Comparison of ENCODE assay signal across 10 cellular contexts in genomic region chr11:10592331-10592730, GRCh38. TPM values are rescaled to one million over a fixed set of nuclear protein-coding genes. Genes with fewer than 3 reads are reported as not detected.
DNase-seq lines count a peak whose midpoint lies in the region; ATAC-seq and TF ChIP-seq lines count a peak whose summit lies in the region.
"Had no signal": no experiment of that assay in that cellular context is flagged by ENCODE, and none has a peak within 500 bp of the region (broad histone marks: within the 10 kb centered on the region; RNA-seq: fewer than 3 reads in every experiment).

No MANE protein-coding gene starts in this region.

- BruUV-seq in PC-9 (replicated peaks; lab: Mats Ljungman, UMichigan): no TSS peak

- no peaks in the 10 kb centered on the region for H3K9me2 ChIP-seq in PC-9 (ENCODE audit: insufficient read depth)

- H3F3A ChIP-seq in PC-9 (ENCODE audit: insufficient read depth, low read depth): peaks cover 25% of the 10 kb centered on the region; the same call in 1 of the 2 replicates

- 7 to 18% methylated on average over 2 of the region's 2 CpGs for WGBS in esophagus squamous epithelium, 2 donors

- H3K4me2 ChIP-seq in PC-9: peak overlapping the region; percentile 62

- H3K9me3 ChIP-seq in PC-9 (ENCODE audit: insufficient read depth, low read depth): no peaks in the 10 kb centered on the region
- no peaks in the 10 kb centered on the region for H3K9me3 ChIP-seq in esophagus squamous epithelium

- ATAC-seq in GM21390 (IDR thresholded peaks at IDR 0.05; ENCODE audit: unreplicated experiment): no peak

- DNase-seq in GF-D8 (lab: John Stamatoyannopoulos, UW) (peak; percentile 28), PC-9 (peak in 1 of 2 experiments; percentile 93), esophagus squamous epithelium (lab: John Stamatoyannopoulos, UW) (no peak), renal cortical epithelial cell (ENCODE audit: low read depth) (peak; percentile 92), KG1 (lab: John Stamatoyannopoulos, UW) (no peak), NCI-H82 (lab: John Stamatoyannopoulos, UW) (no peak)
- no peak for DNase-seq in effector CD8-positive, alpha-beta T cell (lab: John Stamatoyannopoulos, UW)
- DNase-seq: NCI-H1417 treated with DMSO at 0.1 percent for 48 hours, WERI-Rb-1 had no signal

- H3K4me3 ChIP-seq in PC-9 (no peak overlapping the region), esophagus squamous epithelium (no peak overlapping the region)

- POLR2A ChIA-PET in PC-9 (lab: Charles Lee; ENCODE audit: unreplicated experiment): no interaction called here

- no peak overlapping the region for H2AFZ ChIP-seq in PC-9

- H3K27me3 ChIP-seq in PC-9 (ENCODE audit: insufficient read depth, low read depth): no peaks in the 10 kb centered on the region
- no peaks in the 10 kb centered on the region for H3K27me3 ChIP-seq in esophagus squamous epithelium

- intact Hi-C loops in PC-9 (cut with micrococcal nuclease; ENCODE audit: unreplicated experiment): loop anchor here (5.0 kb wide), 2 partner anchors 65 kb away; no protein-coding TSS in a partner anchor
- intact Hi-C loops in esophagus squamous epithelium (cut with DNase I): no loop called here

- no peak for TF ChIP-seq CTCF in PC-9 (conservative IDR thresholded peaks at IDR 0.05)
- TF ChIP-seq CTCF in esophagus squamous epithelium (IDR thresholded peaks at IDR 0.05): no peak

- H3K36me3 ChIP-seq in PC-9 (ENCODE audit: low read depth) (no peaks in the 10 kb centered on the region), esophagus squamous epithelium (no peaks in the 10 kb centered on the region)
- H3K36me3 ChIP-seq: WERI-Rb-1 had no signal

- no peaks in the 10 kb centered on the region for H3K79me2 ChIP-seq in PC-9 (ENCODE audit: low read depth)

- peak overlapping the region; percentile 93 for H3K27ac ChIP-seq in PC-9
- peak overlapping the region; percentile 81 to 91 (median 83) for H3K27ac ChIP-seq in esophagus squamous epithelium
- H3K27ac ChIP-seq: WERI-Rb-1 had no signal

- CTCF ChIA-PET in PC-9 (lab: Charles Lee): no interaction called here

- H3K4me1 ChIP-seq in PC-9 (replicated peaks; ENCODE audit: insufficient read depth): peaks cover 74% of the 10 kb centered on the region
- H3K4me1 ChIP-seq in esophagus squamous epithelium: peaks cover 6 to 81% (median 26%) of the 10 kb centered on the region in 3 donors

- H4K20me1 ChIP-seq in PC-9 (ENCODE audit: insufficient read depth): no peaks in the 10 kb centered on the region

- TF ChIP-seq POLR2A in esophagus squamous epithelium (IDR thresholded peaks at IDR 0.05): no peak

RNA-seq across cellular contexts. Expression of gene LYVE1, which starts 23.9 kb away (rescaled TPM):
- total RNA-seq in PC-9 (2021): not detected in 2 replicates
- total RNA-seq in esophagus squamous epithelium: 10 to 100 TPM in 2 of 4 donors, 1 to 10 TPM in 1, under 1 TPM in 1; 0.42 to 66.8 (median 21.6) TPM
- 0.05 and 0.17 TPM in 2 replicates for total RNA-seq in renal cortical epithelial cell

RNA-seq across cellular contexts. Expression of gene RNF141, which starts 51.3 kb away (rescaled TPM):
- total RNA-seq in PC-9 (2021) (33.7 and 36.8 TPM in 2 replicates), esophagus squamous epithelium (10 to 100 TPM; 51.7 to 88.4 (median 56.9) TPM), renal cortical epithelial cell (41.7 and 42.9 TPM in 2 replicates)

Comparison
In these comparisons a context has a peak if more than half of its experiments do, and no peak if none do; other contexts are left out.
1. DNase-seq: peak in GF-D8 (single experiment) and renal cortical epithelial cell (single experiment); none in esophagus squamous epithelium (single experiment), KG1 (single experiment), effector CD8-positive, alpha-beta T cell (single experiment) and NCI-H82 (single experiment).